ENCODE assay signal across 1 cellular context in the genomic region with DNA sequence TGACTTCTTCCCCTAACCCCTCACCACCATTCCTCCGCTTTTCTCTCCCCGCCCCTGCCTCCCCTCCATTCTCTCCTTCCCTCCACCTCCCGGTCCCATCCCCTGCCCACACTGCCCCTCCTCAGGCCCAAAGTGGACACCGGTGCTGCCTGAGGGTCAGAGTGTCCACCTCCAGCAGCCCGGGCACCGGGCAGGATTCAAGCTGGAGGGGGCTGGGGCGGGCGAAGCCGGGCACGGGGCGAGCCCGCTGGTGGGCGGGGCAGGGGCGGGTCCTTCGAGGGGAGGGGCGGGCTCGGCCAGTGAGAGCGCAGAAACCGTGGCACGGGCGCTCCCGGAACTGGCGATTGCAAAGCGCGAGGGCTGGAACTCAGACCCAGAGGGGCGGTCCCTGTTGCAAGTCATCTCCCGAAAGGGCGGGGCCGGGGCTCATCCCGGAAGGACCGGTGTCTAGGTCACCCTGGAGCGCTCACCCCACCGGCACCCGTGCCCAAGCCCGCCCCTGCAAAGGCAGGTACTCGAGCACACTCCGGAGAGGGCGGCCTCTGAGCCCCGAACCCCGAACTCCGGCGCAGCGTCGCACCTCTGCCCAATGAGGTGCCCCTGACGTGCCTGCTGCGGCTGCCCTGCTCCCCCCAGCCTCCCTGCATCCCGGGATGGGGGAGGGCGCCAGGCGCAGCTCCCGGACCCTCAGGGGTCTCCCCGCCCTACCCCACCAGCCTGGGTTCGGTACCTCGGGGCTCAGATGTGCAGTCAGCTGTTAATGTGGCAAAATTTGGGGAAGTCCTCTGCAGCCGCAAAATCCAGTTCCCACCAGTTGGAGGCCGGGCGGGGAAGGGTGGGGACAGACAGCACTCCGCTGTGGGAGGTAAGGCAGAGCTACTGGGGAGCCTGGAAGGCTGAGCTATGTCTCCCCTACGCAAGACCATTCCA.
TF ChIP-seq lines count a peak whose summit lies in the region.

No MANE protein-coding gene starts in this region.

TF ChIP-seq in HEK293, 187 proteins besides CTCF, POLR2A, EP300 and RAD21 (continued from another document):
- 0 out of 2 replicates have a peak, but pooled peaks have one; percentile 30 for TF ChIP-seq KLF17 (tag by site-specific recombination; IDR thresholded peaks at IDR 0.05)
- no peak for TF ChIP-seq ZNF600 (tag by site-specific recombination; IDR thresholded peaks at IDR 0.05)
- no peak for TF ChIP-seq ZNF473 (tag by site-specific recombination; IDR thresholded peaks at IDR 0.05)
- no peak for TF ChIP-seq ZNF239 (tag by site-specific recombination; IDR thresholded peaks at IDR 0.05)
- TF ChIP-seq YY1 (tag by site-specific recombination; IDR thresholded peaks at IDR 0.05), result no peak
- no peak for TF ChIP-seq INSM2 (tag by site-specific recombination; IDR thresholded peaks at IDR 0.05)
- peak; percentile 56 for TF ChIP-seq HIC1 (tag by site-specific recombination; IDR thresholded peaks at IDR 0.05)
- peak; percentile 98 for TF ChIP-seq ZNF335 (tag by site-specific recombination; conservative IDR thresholded peaks at IDR 0.05)
- TF ChIP-seq ZBTB49 (tag by site-specific recombination; IDR thresholded peaks at IDR 0.05; ENCODE audit: low read depth), result no peak
- TF ChIP-seq, protein P1, sequence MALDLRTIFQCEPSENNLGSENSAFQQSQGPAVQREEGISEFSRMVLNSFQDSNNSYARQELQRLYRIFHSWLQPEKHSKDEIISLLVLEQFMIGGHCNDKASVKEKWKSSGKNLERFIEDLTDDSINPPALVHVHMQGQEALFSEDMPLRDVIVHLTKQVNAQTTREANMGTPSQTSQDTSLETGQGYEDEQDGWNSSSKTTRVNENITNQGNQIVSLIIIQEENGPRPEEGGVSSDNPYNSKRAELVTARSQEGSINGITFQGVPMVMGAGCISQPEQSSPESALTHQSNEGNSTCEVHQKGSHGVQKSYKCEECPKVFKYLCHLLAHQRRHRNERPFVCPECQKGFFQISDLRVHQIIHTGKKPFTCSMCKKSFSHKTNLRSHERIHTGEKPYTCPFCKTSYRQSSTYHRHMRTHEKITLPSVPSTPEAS (tag by site-specific recombination; IDR thresholded peaks at IDR 0.05), result no peak
- TF ChIP-seq ZEB2 (tag by site-specific recombination; IDR thresholded peaks at IDR 0.05), result no peak
